27 cellular contexts compared by ENCODE assay signal in the genomic region with DNA sequence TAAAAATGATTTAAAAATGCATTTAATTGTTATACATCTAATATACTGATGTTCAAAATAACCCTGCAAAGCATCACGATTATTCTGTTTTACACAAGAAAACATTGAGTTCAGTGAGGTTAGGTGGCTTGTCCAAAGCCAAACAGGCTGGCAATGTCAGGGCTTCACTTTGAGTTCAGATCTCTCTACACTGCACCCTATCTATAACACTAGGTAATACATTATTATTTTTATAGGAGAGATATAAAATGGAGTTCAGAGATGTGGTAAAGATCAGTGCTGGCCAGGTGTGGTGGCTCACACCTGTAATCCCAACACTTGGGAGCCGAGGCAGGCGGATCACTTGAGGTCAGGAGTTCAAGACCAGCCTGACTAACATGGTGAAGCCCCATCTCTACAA.
A peak's percentile ranks its signal among the peaks of the same experiment; 100 is the strongest.
DNase-seq lines count a peak whose midpoint lies in the region; ATAC-seq, FAIRE-seq and TF ChIP-seq lines count a peak whose summit lies in the region.
"Had no signal": no experiment of that assay in that cellular context is flagged by ENCODE, and none has a peak within 500 bp of the region (broad histone marks: within the 10 kb centered on the region; RNA-seq: fewer than 3 reads in every experiment).

No MANE protein-coding gene starts in this region.

- intact Hi-C loops in mucosa of descending colon (cut with DNase I, micrococcal nuclease), result no loop called here

- no peak overlapping the region for H3K27ac Mint-ChIP-seq in neural crest cell (ENCODE audit: unreplicated experiment)
- H3K27ac Mint-ChIP-seq: activated CD4-positive, alpha-beta T cell treated with anti-CD3 and anti-CD28 coated beads, Interleukin-2, amount 10 ng/mL, durations not matched to agents 7 days and 5 days; activated naive CD8-positive, alpha-beta T cell treated with anti-CD3 and anti-CD28 coated beads, Interleukin-2, amount 50 U/mL, for 24 hours; CD8-positive, alpha-beta T cell; natural killer cell treated with Interleukin-12 subunit alpha and Interleukin-12 subunit beta and Interleukin-15 and Interleukin-18, amount 100 ng/mL, for 72 hours had no signal

- H3K4me1 ChIP-seq in Karpas-422 (ENCODE audit: low read length) (no peaks in the 10 kb centered on the region), mucosa of descending colon (ENCODE audit: low read depth) (no peaks in the 10 kb centered on the region)
- H3K4me1 ChIP-seq: pancreas, right atrium auricular region, thyroid gland had no signal

- H3K36me3 ChIP-seq in Karpas-422 (ENCODE audit: insufficient read depth, low read length) (no peaks in the 10 kb centered on the region), mucosa of descending colon (ENCODE audit: low read depth) (no peaks in the 10 kb centered on the region)
- H3K36me3 ChIP-seq: pancreas, right atrium auricular region, stomach, thyroid gland, WERI-Rb-1 had no signal

- H3K27me3 ChIP-seq in Karpas-422 (ENCODE audit: low read length), result no peaks in the 10 kb centered on the region
- H3K27me3 ChIP-seq: right atrium auricular region, thyroid gland had no signal

- no peaks in the 10 kb centered on the region for H3K36me3 Mint-ChIP-seq in neural crest cell (ENCODE audit: low read depth)
- H3K36me3 Mint-ChIP-seq: CD8-positive, alpha-beta T cell; natural killer cell treated with Interleukin-12 subunit alpha and Interleukin-12 subunit beta and Interleukin-15 and Interleukin-18, amount 100 ng/mL, for 72 hours had no signal

- H3K9me3 ChIP-seq in Karpas-422 (ENCODE audit: low read length), result no peaks in the 10 kb centered on the region
- H3K9me3 ChIP-seq in mucosa of descending colon, result no peaks in the 10 kb centered on the region
- H3K9me3 ChIP-seq: pancreas, right atrium auricular region, stomach, thyroid gland had no signal

- ATAC-seq in mucosa of descending colon (no peak), HG03520 (IDR thresholded peaks at IDR 0.05; ENCODE audit: unreplicated experiment) (no peak)
- ATAC-seq: activated naive CD8-positive, alpha-beta T cell treated with anti-CD3 and anti-CD28 coated beads, Interleukin-2, amount 50 U/mL, for 24 hours; activated T-cell treated with anti-CD3 and anti-CD28 coated beads, Interleukin-2, amount 50 U/mL, for 4 hours; CD8-positive, alpha-beta T cell; natural killer cell treated with Interleukin-12 subunit alpha and Interleukin-12 subunit beta and Interleukin-15 and Interleukin-18, amount 100 ng/mL, for 72 hours; pancreas had no signal

- no peak for FAIRE-seq in RCC 7860 (lab: Jason Lieb, UNC)
- FAIRE-seq: endothelial cell of umbilical vein, H54, pancreas had no signal

- TF ChIP-seq CTCF in neural crest cell (conservative IDR thresholded peaks at IDR 0.05) (peak; percentile 31), mucosa of descending colon (IDR thresholded peaks at IDR 0.05) (no peak)

- H3K4me3 ChIP-seq in Karpas-422 (ENCODE audit: low read length) (no peak overlapping the region), mucosa of descending colon (no peak overlapping the region)
- H3K4me3 ChIP-seq: pancreas, right atrium auricular region, stomach, thyroid gland had no signal

- H3K9ac ChIP-seq in Karpas-422 (ENCODE audit: low read length), result no peak overlapping the region

- H3K4me1 Mint-ChIP-seq in neural crest cell, result peaks cover 14% of the 10 kb centered on the region
- H3K4me1 Mint-ChIP-seq: activated CD4-positive, alpha-beta T cell treated with anti-CD3 and anti-CD28 coated beads, Interleukin-2, amount 10 ng/mL, durations not matched to agents 7 days and 5 days; activated naive CD8-positive, alpha-beta T cell treated with anti-CD3 and anti-CD28 coated beads, Interleukin-2, amount 50 U/mL, for 24 hours; central memory CD8-positive, alpha-beta T cell had no signal

- H3K79me2 ChIP-seq in Karpas-422 (ENCODE audit: low read length), result no peaks in the 10 kb centered on the region

- DNase-seq in DMS53 (lab: John Stamatoyannopoulos, UW), result peak; percentile 2
- DNase-seq in DMS53 treated with DMSO at 0.1 percent for 48 hours (lab: John Stamatoyannopoulos, UW; ENCODE audit: unreplicated experiment), result no peak
- peak; percentile 47 for DNase-seq in Karpas-422
- peak; percentile 25 for DNase-seq in RKO (ENCODE audit: low spot score)
- DNase-seq in neural crest cell (ENCODE audit: low read depth, low spot score), result no peak
- DNase-seq in mucosa of descending colon, result no peak
- no peak for DNase-seq in RCC 7860 (ENCODE audit: low spot score)
- DNase-seq: activated CD4-positive, alpha-beta T cell treated with anti-CD3 and anti-CD28 coated beads, Interleukin-2, amount 10 ng/mL, durations not matched to agents 7 days and 5 days; activated naive CD8-positive, alpha-beta T cell treated with anti-CD3 and anti-CD28 coated beads, Interleukin-2, amount 50 U/mL, for 24 hours; activated T-cell treated with anti-CD3 and anti-CD28 coated beads, Interleukin-2, amount 50 U/mL, for 4 hours; CD8-positive, alpha-beta T cell; DMS153; GDM1; NCI-H1417 treated with DMSO at 0.1 percent for 48 hours; NCI-H2081 treated with DMSO at 0.1 percent for 48 hours; NCI-H226; pancreas; stimulated activated CD4-positive, alpha-beta T cell treated with anti-CD3 and anti-CD28 coated beads, Interleukin-2, amount 100 ng/mL, for 24 hours; stomach; thyroid gland; WERI-Rb-1 had no signal

- no peak overlapping the region for H3K4me3 Mint-ChIP-seq in neural crest cell
- H3K4me3 Mint-ChIP-seq: activated CD4-positive, alpha-beta T cell treated with anti-CD3 and anti-CD28 coated beads, Interleukin-2, amount 10 ng/mL, durations not matched to agents 7 days and 5 days; activated naive CD8-positive, alpha-beta T cell treated with anti-CD3 and anti-CD28 coated beads, Interleukin-2, amount 50 U/mL, for 24 hours; activated T-cell treated with anti-CD3 and anti-CD28 coated beads, Interleukin-2, amount 50 U/mL, for 4 hours; CD8-positive, alpha-beta T cell; central memory CD8-positive, alpha-beta T cell; natural killer cell treated with Interleukin-12 subunit alpha and Interleukin-12 subunit beta and Interleukin-15 and Interleukin-18, amount 100 ng/mL, for 72 hours had no signal

- no peak overlapping the region for H3K4me2 ChIP-seq in Karpas-422 (ENCODE audit: low read depth, low read length, poor library complexity, severe bottlenecking)

- H2AFZ ChIP-seq in Karpas-422 (ENCODE audit: low read length), result no peak overlapping the region

- no peak overlapping the region for H3K27ac ChIP-seq in Karpas-422 (ENCODE audit: low read length)
- H3K27ac ChIP-seq: pancreas, right atrium auricular region, stomach, thyroid gland, WERI-Rb-1 had no signal

- H3K27me3 Mint-ChIP-seq in neural crest cell (ENCODE audit: low read depth), result peaks cover 14% of the 10 kb centered on the region

- no peaks in the 10 kb centered on the region for H4K20me1 ChIP-seq in Karpas-422 (ENCODE audit: insufficient read depth, low read depth, low read length)

- no peaks in the 10 kb centered on the region for H3K9me3 Mint-ChIP-seq in neural crest cell
- H3K9me3 Mint-ChIP-seq: activated CD4-positive, alpha-beta T cell treated with anti-CD3 and anti-CD28 coated beads, Interleukin-2, amount 10 ng/mL, durations not matched to agents 7 days and 5 days; activated naive CD8-positive, alpha-beta T cell treated with anti-CD3 and anti-CD28 coated beads, Interleukin-2, amount 50 U/mL, for 24 hours; activated T-cell treated with anti-CD3 and anti-CD28 coated beads, Interleukin-2, amount 50 U/mL, for 4 hours; CD8-positive, alpha-beta T cell had no signal

- H3K9me2 ChIP-seq in Karpas-422 (replicated peaks; ENCODE audit: insufficient read depth, low read length), result no peaks in the 10 kb centered on the region

Comparison
In these comparisons a context has a peak if more than half of its experiments do, and no peak if none do; other contexts are left out.
1. DNase-seq: peak in DMS53 (single experiment), Karpas-422 (single experiment) and RKO (single experiment); none in DMS53 treated with DMSO at 0.1 percent for 48 hours (single experiment), neural crest cell (single experiment), mucosa of descending colon (0 of 3) and RCC 7860 (single experiment).